In genomic region chr2:189762551-189763298, GRCh38 we compare ENCODE assay signal across 8 cellular contexts. TPM values are rescaled to one million over a fixed set of nuclear protein-coding genes. Genes with fewer than 3 reads are reported as not detected.
DNase-seq lines count a peak whose midpoint lies in the region; ATAC-seq and TF ChIP-seq lines count a peak whose summit lies in the region.

TSS of gene OSGEPL1 (minus strand) at chr2:189762792. CDS start at chr2:189761640, 1,152 bp downstream.

- TF ChIP-seq POLR2A in GM15510 (IDR thresholded peaks at IDR 0.05; ENCODE audit: borderline replicate concordance, extremely low read depth, insufficient read length) (peak; percentile 67), vagina (IDR thresholded peaks at IDR 0.05) (no peak)

- DNase-seq in NCI-H1694 (lab: John Stamatoyannopoulos, UW) (peak; percentile 96), T-helper 17 cell (peak; percentile 75 to 83 (median 79)), anterior cingulate cortex (lab: John Stamatoyannopoulos, UW) (peak; percentile 60 to 96 (median 88)), right cardiac atrium (peak; percentile 94 to 98 (median 96)), pulmonary artery endothelial cell (ENCODE audit: low read depth, low spot score) (peak; percentile 71), vagina (ENCODE audit: extremely low spot score in 2 of 2) (peak in 1 of 2 donors; percentile 92)

- peaks cover 0 to 5% of the 10 kb centered on the region in 2 donors for H3K36me3 ChIP-seq in vagina

- H3K27ac ChIP-seq in right cardiac atrium (ENCODE audit: low read length) (peak within 1 kb of the TSS; percentile 99), vagina (peak within 1 kb of the TSS; percentile 95)

- no peaks in the 10 kb centered on the region for H3K36me3 Mint-ChIP-seq in T-helper 17 cell (ENCODE audit: low read depth)

- under 1% methylated on average over 33 of the region's 33 CpGs for WGBS in right cardiac atrium

- H3K4me3 ChIP-seq in right cardiac atrium (ENCODE audit: low read length) (peak within 1 kb of the TSS; percentile 97), vagina (peak within 1 kb of the TSS; percentile 67 to 77)

- H3K4me1 ChIP-seq in right cardiac atrium (ENCODE audit: control insufficient read depth, insufficient read depth, low read length) (peaks cover 1% of the 10 kb centered on the region), vagina (peaks cover 5% of the 10 kb centered on the region)

- TF ChIP-seq CTCF in vagina (IDR thresholded peaks at IDR 0.05), result peak in 2 of 3 experiments; percentile 20 to 28

- ATAC-seq in HG02885 (IDR thresholded peaks at IDR 0.05; ENCODE audit: poor library complexity, unreplicated experiment) (peak; percentile 96), T-helper 17 cell (peak; percentile 93), right cardiac atrium (peak; percentile 98)

- H3K27ac Mint-ChIP-seq in T-helper 17 cell, result peak within 1 kb of the TSS; percentile 98

- intact Hi-C loops in right cardiac atrium (cut with DNase I) (no loop called here), vagina (cut with DNase I) (no loop called here)

- H3K4me3 Mint-ChIP-seq in T-helper 17 cell, result peak within 1 kb of the TSS; percentile 94

- H3K27me3 ChIP-seq in right cardiac atrium (ENCODE audit: control insufficient read depth, insufficient read depth) (no peaks in the 10 kb centered on the region), vagina (no peaks in the 10 kb centered on the region)

- no peaks in the 10 kb centered on the region for H3K27me3 Mint-ChIP-seq in T-helper 17 cell

- H3K9me3 ChIP-seq in T-helper 17 cell (ENCODE audit: control insufficient read depth, low read length, poor library complexity, severe bottlenecking) (no peaks in the 10 kb centered on the region), right cardiac atrium (ENCODE audit: control insufficient read depth, low read length) (no peaks in the 10 kb centered on the region), vagina (no peaks in the 10 kb centered on the region)

- peaks cover 6% of the 10 kb centered on the region for H3K4me1 Mint-ChIP-seq in T-helper 17 cell

RNA-seq across cellular contexts. Expression of gene OSGEPL1, which starts in this region (rescaled TPM):
- total RNA-seq in T-helper 17 cell, result 1 to 10 TPM; 4.2 to 4.3 TPM
- total RNA-seq in right cardiac atrium, result 10 to 100 TPM in 1 of 4 donors, 1 to 10 TPM in 3; 4.3 to 10.5 (median 9.3) TPM
- 8.2 TPM for polyA plus RNA-seq in right cardiac atrium
- 6.8 and 9.2 TPM in 2 replicates for total RNA-seq in pulmonary artery endothelial cell
- total RNA-seq in vagina, result 8.1 TPM
